In the genomic region with DNA sequence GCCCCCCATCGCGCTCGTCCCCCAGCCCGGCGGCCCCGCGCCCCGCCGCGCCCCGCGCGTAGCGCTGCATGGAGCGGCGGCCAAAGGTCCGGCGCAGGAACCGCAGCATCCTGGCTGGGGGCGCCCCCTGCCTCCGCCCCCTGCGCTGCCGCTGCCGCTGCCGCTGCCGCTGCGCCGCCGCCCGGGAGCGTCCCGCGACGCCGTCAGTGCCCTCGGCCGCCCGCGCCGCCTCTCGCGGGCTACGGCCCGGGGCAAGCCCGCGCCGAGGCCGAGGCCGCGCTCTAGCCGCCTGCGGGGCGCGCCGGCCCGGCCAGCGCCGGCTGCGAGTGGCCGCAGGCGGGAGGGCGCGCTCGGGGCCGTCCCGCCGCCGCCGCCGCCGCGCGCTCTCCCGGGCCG, we compare ENCODE assay signal across 8 cellular contexts. TPM values are rescaled to one million over a fixed set of nuclear protein-coding genes. Genes with fewer than 3 reads are reported as not detected.
DNase-seq lines count a peak whose midpoint lies in the region; ATAC-seq and TF ChIP-seq lines count a peak whose summit lies in the region.

No MANE protein-coding gene starts in this region.

- WGBS in esophagus squamous epithelium, 2 donors, result no CpG with 5 or more reads among the region's 75 CpGs
- WGBS in smooth muscle cell (ENCODE audit: low lambda C conversion rate), result under 1% methylated on average over 54 of the region's 75 CpGs

- peaks cover 3% of the 10 kb centered on the region for H4K20me1 ChIP-seq in smooth muscle cell (ENCODE audit: low read depth)

- peaks cover 0 to 91% (median 4%) of the 10 kb centered on the region in 4 donors for H3K27me3 ChIP-seq in esophagus squamous epithelium
- peaks cover 36% of the 10 kb centered on the region for H3K27me3 ChIP-seq in smooth muscle cell (ENCODE audit: low read depth)

- no peak overlapping the region for H3K27ac ChIP-seq in esophagus squamous epithelium
- H3K27ac ChIP-seq in smooth muscle cell (ENCODE audit: low read depth), result no peak overlapping the region

- no peak overlapping the region for H3K9ac ChIP-seq in smooth muscle cell (ENCODE audit: low read depth)

- H3K79me2 ChIP-seq in smooth muscle cell (ENCODE audit: low read depth), result no peaks in the 10 kb centered on the region

- DNase-seq in esophagus squamous epithelium (lab: John Stamatoyannopoulos, UW), result no peak
- no peak for DNase-seq in SW 1271 (lab: John Stamatoyannopoulos, UW)
- no peak for DNase-seq in smooth muscle cell (lab: John Stamatoyannopoulos, UW; ENCODE audit: unreplicated experiment)
- no peak for DNase-seq in T-helper 9 cell
- DNase-seq in activated naive CD4-positive, alpha-beta T cell (lab: John Stamatoyannopoulos, UW), result no peak

- peak overlapping the region; percentile 44 for H3K4me3 ChIP-seq in GM12875 (ENCODE audit: low read depth, low read length)
- H3K4me3 ChIP-seq in esophagus squamous epithelium, result peak overlapping the region in 3 of 4 donors; percentile 37 to 72 (median 42)
- no peak overlapping the region for H3K4me3 ChIP-seq in smooth muscle cell

- H2AFZ ChIP-seq in smooth muscle cell (ENCODE audit: low read depth), result no peak overlapping the region

- no peaks in the 10 kb centered on the region for H3F3A ChIP-seq in smooth muscle cell (ENCODE audit: low read depth)

- no peak overlapping the region for H3K4me2 ChIP-seq in smooth muscle cell

- TF ChIP-seq CTCF in GM12875 (IDR thresholded peaks at IDR 0.05; ENCODE audit: borderline replicate concordance, insufficient read depth, low read depth, low read length) (no peak), esophagus squamous epithelium (IDR thresholded peaks at IDR 0.05) (no peak), smooth muscle cell (IDR thresholded peaks at IDR 0.05; ENCODE audit: borderline replicate concordance, insufficient read depth, poor library complexity, severe bottlenecking) (no peak)

- ATAC-seq in GM21447 (IDR thresholded peaks at IDR 0.05; ENCODE audit: unreplicated experiment) (peak; percentile 29), HG03469 (IDR thresholded peaks at IDR 0.05; ENCODE audit: unreplicated experiment) (peak; percentile 5)

- intact Hi-C loops in esophagus squamous epithelium (cut with DNase I), result no loop called here

- TF ChIP-seq POLR2A in esophagus squamous epithelium (IDR thresholded peaks at IDR 0.05), result no peak

- H3K9me3 ChIP-seq in esophagus squamous epithelium (no peaks in the 10 kb centered on the region), smooth muscle cell (replicated peaks; ENCODE audit: low read depth) (no peaks in the 10 kb centered on the region)

- H3K4me1 ChIP-seq in esophagus squamous epithelium (peaks cover 24 to 58% (median 29%) of the 10 kb centered on the region in 3 donors), smooth muscle cell (ENCODE audit: low read depth) (peaks cover 11% of the 10 kb centered on the region)

- H3K36me3 ChIP-seq in esophagus squamous epithelium, result no peaks in the 10 kb centered on the region
- H3K36me3 ChIP-seq in smooth muscle cell (ENCODE audit: low read depth), result no peaks in the 10 kb centered on the region

RNA-seq across cellular contexts. Expression of a gene that starts 0.5 kb away (rescaled TPM):
- total RNA-seq in esophagus squamous epithelium, result 1 to 10 TPM in 3 of 4 donors, under 1 TPM in 1; 0.45 to 3.8 (median 1.8) TPM
- 2.5 and 5.2 TPM in 2 replicates for total RNA-seq in smooth muscle cell
- 0.74 and 1.9 TPM in 2 replicates for polyA plus RNA-seq in smooth muscle cell
